In genomic region chr15:80076321-80077318, GRCh38 we compare ENCODE assay signal across 14 cellular contexts. TPM values are rescaled to one million over a fixed set of nuclear protein-coding genes. Genes with fewer than 3 reads are reported as not detected.
DNase-seq lines count a peak whose midpoint lies in the region; ATAC-seq and TF ChIP-seq lines count a peak whose summit lies in the region.
"Had no signal": no experiment of that assay in that cellular context is flagged by ENCODE, and none has a peak within 500 bp of the region (broad histone marks: within the 10 kb centered on the region; RNA-seq: fewer than 3 reads in every experiment).

No MANE protein-coding gene starts in this region.

- peaks cover 59% of the 10 kb centered on the region for H3K4me1 ChIP-seq in OCI-LY1 (ENCODE audit: insufficient read depth, low read length, severe bottlenecking)
- H3K4me1 ChIP-seq in psoas muscle, result peaks cover 42% of the 10 kb centered on the region

- H4K20me1 ChIP-seq in OCI-LY1 (ENCODE audit: insufficient read depth, low read length), result no peaks in the 10 kb centered on the region

- H3K9me3 ChIP-seq in OCI-LY1 (ENCODE audit: low read length) (no peaks in the 10 kb centered on the region), psoas muscle (no peaks in the 10 kb centered on the region)
- H3K9me3 ChIP-seq: tibial nerve had no signal

- H3K9ac ChIP-seq in OCI-LY1 (ENCODE audit: low read length), result no peak overlapping the region

- TF ChIP-seq CTCF in OCI-LY1 (IDR thresholded peaks at IDR 0.05; ENCODE audit: low read length) (no peak), psoas muscle (IDR thresholded peaks at IDR 0.05) (no peak)

- no peak overlapping the region for H3K4me3 ChIP-seq in OCI-LY1 (ENCODE audit: low read depth, low read length, poor library complexity, severe bottlenecking)
- no peak overlapping the region for H3K4me3 ChIP-seq in psoas muscle
- H3K4me3 ChIP-seq: tibial nerve had no signal

- H3K27ac ChIP-seq in OCI-LY1 (ENCODE audit: low read depth, low read length, poor library complexity, severe bottlenecking), result peak overlapping the region; percentile 5
- peak overlapping the region; percentile 44 for H3K27ac ChIP-seq in psoas muscle
- H3K27ac ChIP-seq: tibial nerve had no signal

- no peak overlapping the region for H3K4me2 ChIP-seq in OCI-LY1 (ENCODE audit: low read length)

- DNase-seq in EL, result peak; percentile 33
- no peak for DNase-seq in left colon
- DNase-seq in psoas muscle, result no peak
- DNase-seq in RPMI8226, result no peak
- no peak for DNase-seq in SW 1271 (lab: John Stamatoyannopoulos, UW)
- no peak for DNase-seq in Ammon's horn (ENCODE audit: low spot score)
- DNase-seq: activated gamma-delta T cell, left cardiac atrium, MV-4-11, nucleus accumbens, T1000 had no signal

- H3K27me3 ChIP-seq in OCI-LY1 (ENCODE audit: insufficient read depth, low read length) (no peaks in the 10 kb centered on the region), psoas muscle (ENCODE audit: insufficient read depth in 3 of 3, low read length in 2 of 3) (no peaks in the 10 kb centered on the region)
- H3K27me3 ChIP-seq: tibial nerve had no signal

- H3K9me2 ChIP-seq in OCI-LY1 (ENCODE audit: low read depth, low read length), result no peaks in the 10 kb centered on the region

- no peak overlapping the region for H2AFZ ChIP-seq in OCI-LY1 (ENCODE audit: low read length)

- peaks cover 41% of the 10 kb centered on the region for H3K36me3 ChIP-seq in OCI-LY1 (ENCODE audit: insufficient read depth, low read length)
- H3K36me3 ChIP-seq in psoas muscle (ENCODE audit: insufficient read depth in 1 of 2, low read depth in 1 of 2), result no peaks in the 10 kb centered on the region
- H3K36me3 ChIP-seq: tibial nerve had no signal

- 46 to 53% (median 52%) methylated on average over 8 of the region's 8 CpGs for WGBS in psoas muscle, 3 donors

- intact Hi-C loops in left colon (cut with DNase I, micrococcal nuclease) (no loop called here), psoas muscle (cut with DNase I) (no loop called here)

- ATAC-seq in left colon (peak; percentile 73), psoas muscle (no peak), GM18519 (IDR thresholded peaks at IDR 0.05; ENCODE audit: low FRiP score, unreplicated experiment) (no peak)
- ATAC-seq: left cardiac atrium had no signal

- no peaks in the 10 kb centered on the region; the same call in 1 of the 2 replicates for H3F3A ChIP-seq in OCI-LY1 (ENCODE audit: insufficient read depth, low read length)

- H3K79me2 ChIP-seq in OCI-LY1 (ENCODE audit: insufficient read depth, low read length), result peaks cover 96% of the 10 kb centered on the region

RNA-seq across cellular contexts. Expression of gene ZFAND6, which starts 17.1 kb away (rescaled TPM):
- total RNA-seq in left colon (10 to 100 TPM; 66.7 to 87.1 TPM), psoas muscle (100 to 1,000 TPM in 1 of 4 donors, 10 to 100 TPM in 3; 66.3 to 102 (median 86.8) TPM)
- 100 to 1,000 TPM in 1 of 3 donors, 10 to 100 TPM in 2; 67.6 to 125 (median 78.8) TPM for polyA plus RNA-seq in psoas muscle
